11 cellular contexts compared by ENCODE assay signal in genomic region chr2:74816540-74817331, GRCh38. TPM values are rescaled to one million over a fixed set of nuclear protein-coding genes. Genes with fewer than 3 reads are reported as not detected.
A peak's percentile ranks its signal among the peaks of the same experiment; 100 is the strongest.
DNase-seq lines count a peak whose midpoint lies in the region; ATAC-seq, FAIRE-seq and TF ChIP-seq lines count a peak whose summit lies in the region.
"Had no signal": no experiment of that assay in that cellular context is flagged by ENCODE, and none has a peak within 500 bp of the region (broad histone marks: within the 10 kb centered on the region; RNA-seq: fewer than 3 reads in every experiment).

No MANE protein-coding gene starts in this region.

- ATAC-seq in HG02678 (IDR thresholded peaks at IDR 0.05; ENCODE audit: unreplicated experiment), result peak; percentile 74
- ATAC-seq in HG03159 (IDR thresholded peaks at IDR 0.05; ENCODE audit: unreplicated experiment), result no peak
- ATAC-seq in body of pancreas, result no peak

- no peaks in the 10 kb centered on the region for H3K9me3 ChIP-seq in spleen
- no peaks in the 10 kb centered on the region for H3K9me3 ChIP-seq in uterus
- H3K9me3 ChIP-seq in body of pancreas, result no peaks in the 10 kb centered on the region
- H3K9me3 ChIP-seq: ovary had no signal

- no peaks in the 10 kb centered on the region for H3K27me3 Mint-ChIP-seq in dendritic cell treated with granulocyte-macrophage colony-stimulating factor and Interleukin-4, amounts not matched to agents 40 ng/mL and 50 ng/mL, for 4 days

- H3K4me3 Mint-ChIP-seq in dendritic cell treated with granulocyte-macrophage colony-stimulating factor and Interleukin-4, amounts not matched to agents 40 ng/mL and 50 ng/mL, for 4 days, result peak overlapping the region; percentile 74

- H3K4me1 ChIP-seq in spleen, result peaks cover 0 to 24% (median 14%) of the 10 kb centered on the region in 6 donors
- H3K4me1 ChIP-seq in uterus, result no peaks in the 10 kb centered on the region
- H3K4me1 ChIP-seq in body of pancreas, result peaks cover 2% of the 10 kb centered on the region

- no peaks in the 10 kb centered on the region for H3K36me3 ChIP-seq in spleen
- no peaks in the 10 kb centered on the region for H3K36me3 ChIP-seq in uterus
- no peaks in the 10 kb centered on the region for H3K36me3 ChIP-seq in body of pancreas (replicated peaks in 1 of 2; ENCODE audit: insufficient read depth in 1 of 2, low read depth in 2 of 2)
- H3K36me3 ChIP-seq: ovary had no signal

- TF ChIP-seq CTCF in spleen (IDR thresholded peaks at IDR 0.05 in 8 of 11, conservative IDR thresholded peaks at IDR 0.05 in 3 of 11), result no peak
- TF ChIP-seq CTCF in uterus (IDR thresholded peaks at IDR 0.05), result no peak
- no peak for TF ChIP-seq CTCF in body of pancreas (IDR thresholded peaks at IDR 0.05)

- H3K4me1 Mint-ChIP-seq in dendritic cell treated with granulocyte-macrophage colony-stimulating factor and Interleukin-4, amounts not matched to agents 40 ng/mL and 50 ng/mL, for 4 days (ENCODE audit: low read depth), result peaks cover 29% of the 10 kb centered on the region

- intact Hi-C loops in dendritic cell treated with granulocyte-macrophage colony-stimulating factor and Interleukin-4, amounts not matched to agents 40 ng/mL and 50 ng/mL, for 4 days (cut with micrococcal nuclease), result no loop called here
- intact Hi-C loops in spleen (cut with DNase I; ENCODE audit: low total_unique reads), result no loop called here
- intact Hi-C loops in uterus (cut with DNase I; ENCODE audit: low total_unique reads), result no loop called here
- intact Hi-C loops in body of pancreas (cut with DNase I), result no loop called here

- H3K27ac ChIP-seq in spleen, result peak overlapping the region in 7 of 8 donors; percentile 60 to 92 (median 81)
- H3K27ac ChIP-seq in uterus, result no peak overlapping the region
- H3K27ac ChIP-seq in body of pancreas, result peak overlapping the region in 1 of 4 donors; percentile 32
- H3K27ac ChIP-seq: ovary had no signal

- peak overlapping the region; percentile 86 for H3K27ac Mint-ChIP-seq in dendritic cell treated with granulocyte-macrophage colony-stimulating factor and Interleukin-4, amounts not matched to agents 40 ng/mL and 50 ng/mL, for 4 days

- H3K9me3 Mint-ChIP-seq in dendritic cell treated with granulocyte-macrophage colony-stimulating factor and Interleukin-4, amounts not matched to agents 40 ng/mL and 50 ng/mL, for 4 days, result no peaks in the 10 kb centered on the region

- H3K36me3 Mint-ChIP-seq in dendritic cell treated with granulocyte-macrophage colony-stimulating factor and Interleukin-4, amounts not matched to agents 40 ng/mL and 50 ng/mL, for 4 days (ENCODE audit: low read depth), result no peaks in the 10 kb centered on the region

- no peak for FAIRE-seq in frontal cortex (lab: Jason Lieb, UNC)
- FAIRE-seq: GM12892 had no signal

- peak overlapping the region in 1 of 8 donors; percentile 44 for H3K4me3 ChIP-seq in spleen
- H3K4me3 ChIP-seq in uterus, result no peak overlapping the region
- H3K4me3 ChIP-seq in body of pancreas, result no peak overlapping the region
- H3K4me3 ChIP-seq: ovary had no signal

- H3K27me3 ChIP-seq in spleen (replicated peaks in 1 of 7) (no peaks in the 10 kb centered on the region), uterus (no peaks in the 10 kb centered on the region), body of pancreas (no peaks in the 10 kb centered on the region)
- H3K27me3 ChIP-seq: ovary had no signal

- 16 to 27% (median 24%) methylated on average over 7 of the region's 7 CpGs for WGBS in spleen, 5 donors
- WGBS in body of pancreas, 2 donors, result 21 to 27% methylated on average over 7 of the region's 7 CpGs

- TF ChIP-seq POLR2A in spleen (IDR thresholded peaks at IDR 0.05) (no peak), uterus (IDR thresholded peaks at IDR 0.05) (no peak), body of pancreas (IDR thresholded peaks at IDR 0.05) (no peak)

- peak; percentile 12 to 30 for DNase-seq in NCI-H526 (lab: John Stamatoyannopoulos, UW)
- DNase-seq in spleen, result no peak
- DNase-seq in uterus, result no peak
- no peak for DNase-seq in frontal cortex (ENCODE audit: low spot score in 2 of 2)
- no peak for DNase-seq in body of pancreas
- DNase-seq: glutamatergic neuron, ovary had no signal

RNA-seq across cellular contexts. Expression of gene HK2, which starts 17.2 kb away (rescaled TPM):
- 10 to 100 TPM; 15.3 to 67.8 (median 17.3) TPM for total RNA-seq in spleen
- 1 to 10 TPM; 4.8 to 8.1 (median 4.9) TPM for polyA plus RNA-seq in spleen
- total RNA-seq in uterus, result 1 to 10 TPM in 3 of 4 donors, under 1 TPM in 1; 0.29 to 8.6 (median 1.2) TPM
- total RNA-seq in frontal cortex, result 3.7 TPM
- 1 to 10 TPM; 1.3 to 9.2 TPM for total RNA-seq in body of pancreas

Comparison
In these comparisons a context has a peak if more than half of its experiments do, and no peak if none do; other contexts are left out.
1. DNase-seq: peak in NCI-H526 (2 of 2); none in spleen (single experiment), uterus (0 of 2), frontal cortex (0 of 2) and body of pancreas (0 of 4).
2. H3K27ac ChIP-seq: peak in spleen (7 of 8); none in uterus (0 of 2).